In the genomic region with DNA sequence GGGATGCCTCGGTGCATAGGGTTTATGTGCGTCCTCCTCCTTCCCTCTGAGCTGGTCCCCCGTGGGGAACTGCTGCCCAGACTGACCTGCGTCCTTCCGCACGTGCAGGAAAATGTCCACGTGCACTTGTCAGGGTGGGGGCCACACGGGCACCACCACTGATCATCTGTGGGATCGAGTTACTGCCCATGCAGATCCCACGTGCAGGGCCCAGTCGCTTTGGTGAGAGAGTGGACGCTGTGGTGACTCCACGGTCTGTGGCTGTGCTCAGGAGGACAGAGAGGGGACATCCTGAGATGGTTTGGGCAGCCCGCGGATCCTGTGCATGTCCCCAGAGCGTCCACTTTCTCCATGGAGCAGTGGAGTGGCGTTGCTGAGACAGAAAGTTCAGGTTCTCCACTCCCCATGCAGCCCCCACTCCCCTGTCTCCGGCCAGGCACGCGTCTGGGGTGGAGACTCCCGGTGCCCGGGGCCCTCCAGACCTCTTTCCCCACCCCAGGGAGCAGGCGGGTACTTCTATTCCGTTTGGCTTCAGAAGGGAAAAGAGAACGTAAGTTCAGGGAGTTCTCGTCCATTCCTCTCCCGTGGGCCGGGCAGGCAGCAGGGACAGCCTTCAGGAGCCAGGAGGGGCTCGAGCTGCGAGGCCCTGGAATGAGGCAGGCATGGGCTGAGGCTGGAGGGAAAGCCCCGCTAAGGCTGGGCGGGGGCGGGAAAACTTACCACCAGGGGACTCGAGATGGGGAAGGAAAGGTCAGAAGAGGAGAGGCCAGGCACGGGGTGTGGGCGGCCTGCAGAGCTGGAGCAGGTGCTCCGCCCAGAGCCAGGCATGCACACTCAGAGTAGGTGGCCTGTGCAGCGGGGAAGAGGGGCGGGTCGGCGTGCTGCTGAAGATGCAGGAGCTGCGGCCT, we compare ENCODE assay signal across 1 cellular context.
A peak's percentile ranks its signal among the peaks of the same experiment; 100 is the strongest.
TF ChIP-seq lines count a peak whose summit lies in the region.

No MANE protein-coding gene starts in this region.

TF ChIP-seq in Ishikawa, 13 proteins besides CTCF, POLR2A, EP300 and RAD21 (continued from another document):
- TF ChIP-seq NFIC (IDR thresholded peaks at IDR 0.05) (no peak), CEBPB (IDR thresholded peaks at IDR 0.05) (no peak), EGR1 (IDR thresholded peaks at IDR 0.05) (0 out of 2 replicates have a peak, but pooled peaks have one; percentile 13), TAF1 (IDR thresholded peaks at IDR 0.05; ENCODE audit: low read depth) (no peak), ZBTB7A (IDR thresholded peaks at IDR 0.05; ENCODE audit: low read depth) (no peak)
